ENCODE assay signal across 1 cellular context in genomic region chr3:31892500-31892899, GRCh38.
TF ChIP-seq lines count a peak whose summit lies in the region.

No MANE protein-coding gene starts in this region.

TF ChIP-seq in H1, 55 proteins besides CTCF, POLR2A, EP300 and RAD21:
- TF ChIP-seq HDAC2 (IDR thresholded peaks at IDR 0.05; ENCODE audit: borderline replicate concordance in 1 of 2, low read depth in 2 of 2, low read length in 2 of 2) (no peak), RFX5 (IDR thresholded peaks at IDR 0.05; ENCODE audit: borderline replicate concordance, low read depth, low read length) (no peak), BRCA1 (IDR thresholded peaks at IDR 0.05; ENCODE audit: low read depth, low read length) (no peak), MAFK (IDR thresholded peaks at IDR 0.05; ENCODE audit: low read depth, low read length) (no peak), KDM1A (IDR thresholded peaks at IDR 0.05; ENCODE audit: borderline replicate concordance, low read length) (no peak), RXRA (IDR thresholded peaks at IDR 0.05; ENCODE audit: insufficient read depth, low read depth, low read length) (no peak), TBP (IDR thresholded peaks at IDR 0.05; ENCODE audit: low read depth, low read length) (no peak)
TF ChIP-seq in H1: peak in this region for 0.
